10 cellular contexts compared by ENCODE assay signal in the genomic region with DNA sequence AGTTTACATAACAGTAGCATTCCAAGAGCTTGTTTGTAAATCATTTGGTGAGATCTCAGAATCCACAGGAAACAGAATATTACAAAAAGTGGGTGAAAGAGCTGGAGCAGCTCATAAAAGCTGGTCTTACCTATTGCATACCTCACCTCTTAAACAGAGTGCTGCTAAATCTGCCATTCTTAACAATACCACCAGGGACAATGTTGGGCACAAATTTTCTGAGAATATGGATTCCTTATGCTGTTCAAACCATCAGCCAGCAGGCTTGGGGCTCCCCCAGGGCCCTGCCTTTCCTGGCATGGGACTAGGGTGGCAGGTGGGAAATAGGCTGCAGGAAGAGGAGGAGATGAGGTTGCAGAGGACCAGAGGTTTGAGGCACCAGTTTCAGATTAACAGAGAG. TPM values are rescaled to one million over a fixed set of nuclear protein-coding genes. Genes with fewer than 3 reads are reported as not detected.
DNase-seq lines count a peak whose midpoint lies in the region; ATAC-seq, FAIRE-seq and TF ChIP-seq lines count a peak whose summit lies in the region.
"Had no signal": no experiment of that assay in that cellular context is flagged by ENCODE, and none has a peak within 500 bp of the region (broad histone marks: within the 10 kb centered on the region; RNA-seq: fewer than 3 reads in every experiment).

No MANE protein-coding gene starts in this region.

- H3K4me3 ChIP-seq in kidney epithelial cell (ENCODE audit: low read depth, low read length), result no peak overlapping the region

- peak; percentile 33 for TF ChIP-seq CTCF in kidney epithelial cell (IDR thresholded peaks at IDR 0.05; ENCODE audit: insufficient read depth, low read length, poor library complexity, severe bottlenecking)

- H3K36me3 ChIP-seq in kidney epithelial cell (ENCODE audit: control insufficient read depth, insufficient read depth, low read length), result no peaks in the 10 kb centered on the region

- ATAC-seq in SK-N-SH treated with all-trans-retinoic acid at 6 μM for 48 hours (peak; percentile 70), GM21737 (IDR thresholded peaks at IDR 0.05; ENCODE audit: unreplicated experiment) (no peak)
- ATAC-seq: left ventricle myocardium superior had no signal

- no peak for FAIRE-seq in H54 (lab: Jason Lieb, UNC)

- TF ChIP-seq POLR2A in H54 (IDR thresholded peaks at IDR 0.05; ENCODE audit: low read depth, low read length), result no peak

- DNase-seq in COR-L47 (lab: John Stamatoyannopoulos, UW) (peak; percentile 24), H54 (ENCODE audit: insufficient read length, low spot score) (peak; percentile 17), kidney epithelial cell (ENCODE audit: low read depth) (no peak), occipital lobe (lab: John Stamatoyannopoulos, UW) (no peak), NCI-H187 (lab: John Stamatoyannopoulos, UW) (no peak)
- DNase-seq in stimulated activated CD4-positive, alpha-beta T cell treated with anti-CD3 and anti-CD28 coated beads, Interleukin-4, amount 100 ng/mL, for 4 hours, result no peak
- DNase-seq: left ventricle myocardium superior, NCI-H2029 had no signal

- no peaks in the 10 kb centered on the region for H3K27me3 ChIP-seq in kidney epithelial cell (ENCODE audit: control insufficient read depth, insufficient read depth, low read length)

TF ChIP-seq in SK-N-SH treated with all-trans-retinoic acid at 6 μM for 48 hours, 23 proteins besides CTCF, POLR2A, EP300 and RAD21:
- no peak for TF ChIP-seq ZNF565 (CRISPR knock-in tag; conservative IDR thresholded peaks at IDR 0.05; ENCODE audit: low read depth)
- TF ChIP-seq TOX (CRISPR knock-in tag; IDR thresholded peaks at IDR 0.05; ENCODE audit: borderline replicate concordance), result no peak
- TF ChIP-seq ARNTL (CRISPR knock-in tag; IDR thresholded peaks at IDR 0.05; ENCODE audit: borderline replicate concordance, low read depth), result no peak
- TF ChIP-seq ISL1 (CRISPR knock-in tag; IDR thresholded peaks at IDR 0.05), result no peak
- no peak for TF ChIP-seq ZNF70 (CRISPR knock-in tag; IDR thresholded peaks at IDR 0.05)
- TF ChIP-seq, protein P1, sequence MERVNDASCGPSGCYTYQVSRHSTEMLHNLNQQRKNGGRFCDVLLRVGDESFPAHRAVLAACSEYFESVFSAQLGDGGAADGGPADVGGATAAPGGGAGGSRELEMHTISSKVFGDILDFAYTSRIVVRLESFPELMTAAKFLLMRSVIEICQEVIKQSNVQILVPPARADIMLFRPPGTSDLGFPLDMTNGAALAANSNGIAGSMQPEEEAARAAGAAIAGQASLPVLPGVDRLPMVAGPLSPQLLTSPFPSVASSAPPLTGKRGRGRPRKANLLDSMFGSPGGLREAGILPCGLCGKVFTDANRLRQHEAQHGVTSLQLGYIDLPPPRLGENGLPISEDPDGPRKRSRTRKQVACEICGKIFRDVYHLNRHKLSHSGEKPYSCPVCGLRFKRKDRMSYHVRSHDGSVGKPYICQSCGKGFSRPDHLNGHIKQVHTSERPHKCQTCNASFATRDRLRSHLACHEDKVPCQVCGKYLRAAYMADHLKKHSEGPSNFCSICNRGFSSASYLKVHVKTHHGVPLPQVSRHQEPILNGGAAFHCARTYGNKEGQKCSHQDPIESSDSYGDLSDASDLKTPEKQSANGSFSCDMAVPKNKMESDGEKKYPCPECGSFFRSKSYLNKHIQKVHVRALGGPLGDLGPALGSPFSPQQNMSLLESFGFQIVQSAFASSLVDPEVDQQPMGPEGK (CRISPR knock-in tag; IDR thresholded peaks at IDR 0.05; ENCODE audit: borderline replicate concordance), result no peak
- no peak for TF ChIP-seq GLIS3 (CRISPR knock-in tag; IDR thresholded peaks at IDR 0.05)

RNA-seq across cellular contexts. Expression of a gene that starts 55.6 kb away (rescaled TPM):
- total RNA-seq in kidney epithelial cell, result 72.1 and 74.4 TPM in 2 replicates
- total RNA-seq in occipital lobe, result 14.2 TPM

Comparison
In these comparisons a context has a peak if more than half of its experiments do, and no peak if none do; other contexts are left out.
1. DNase-seq: peak in COR-L47 (single experiment) and H54 (single experiment); none in kidney epithelial cell (single experiment), occipital lobe (single experiment), stimulated activated CD4-positive, alpha-beta T cell treated with anti-CD3 and anti-CD28 coated beads, Interleukin-4, amount 100 ng/mL, for 4 hours (0 of 2) and NCI-H187 (0 of 2).